ENCODE assay signal across 23 cellular contexts in genomic region chr10:87692956-87693484, GRCh38.
"Had no signal": no experiment of that assay in that cellular context is flagged by ENCODE, and none has a peak within 500 bp of the region (broad histone marks: within the 10 kb centered on the region; RNA-seq: fewer than 3 reads in every experiment).

No MANE protein-coding gene starts in this region.

- H3K27me3 ChIP-seq: sigmoid colon, stomach, upper lobe of right lung, vagina had no signal

- H2AFZ ChIP-seq: parathyroid adenoma had no signal

- DNase-seq: cortex of kidney; dorsolateral prefrontal cortex; effector CD8-positive, alpha-beta T cell; foreskin melanocyte; head of caudate nucleus; hippocampal formation; left ventricle myocardium superior; mesenchymal stem cell; midbrain; psoas muscle; sigmoid colon; stimulated activated CD4-positive, alpha-beta T cell treated with anti-CD3 and anti-CD28 coated beads, Interleukin-2, amount 100 ng/mL, for 24 hours; stimulated activated CD4-positive, alpha-beta T cell treated with anti-CD3 and anti-CD28 coated beads, Interleukin-4, amount 100 ng/mL, for 4 hours; stimulated activated naive B cell treated with anti-CD40 and anti-IgM and Interleukin-4, amounts not matched to agents 10 μg/mL and 1 μg/mL and 100 μg/mL, for 72 hours; stomach; substantia nigra; upper lobe of right lung had no signal

- H3K9me3 ChIP-seq: psoas muscle, sigmoid colon, stomach, thoracic aorta, upper lobe of right lung, vagina had no signal

- H3K79me2 ChIP-seq: parathyroid adenoma had no signal

- H3K36me3 ChIP-seq: sigmoid colon, stomach, thoracic aorta, upper lobe of right lung, vagina had no signal

- H3K4me1 Mint-ChIP-seq: stimulated activated naive B cell treated with anti-CD40 and anti-IgM and Interleukin-4, amounts not matched to agents 10 μg/mL and 1 μg/mL and 100 μg/mL, for 72 hours had no signal

- H3K27ac Mint-ChIP-seq: natural killer cell treated with Interleukin-12 subunit alpha and Interleukin-12 subunit beta and Interleukin-15 and Interleukin-18, amount 100 ng/mL, for 72 hours; stimulated activated naive B cell treated with anti-CD40 and anti-IgM and Interleukin-4, amounts not matched to agents 10 μg/mL and 1 μg/mL and 100 μg/mL, for 72 hours had no signal

- H3K9ac ChIP-seq: parathyroid adenoma had no signal

- H3K36me3 Mint-ChIP-seq: natural killer cell treated with Interleukin-12 subunit alpha and Interleukin-12 subunit beta and Interleukin-15 and Interleukin-18, amount 100 ng/mL, for 72 hours; stimulated activated naive B cell treated with anti-CD40 and anti-IgM and Interleukin-4, amounts not matched to agents 10 μg/mL and 1 μg/mL and 100 μg/mL, for 72 hours had no signal

- ATAC-seq: left ventricle myocardium superior; natural killer cell treated with Interleukin-12 subunit alpha and Interleukin-12 subunit beta and Interleukin-15 and Interleukin-18, amount 100 ng/mL, for 72 hours; psoas muscle; stimulated activated naive B cell treated with anti-CD40 and anti-IgM and Interleukin-4, amounts not matched to agents 10 μg/mL and 1 μg/mL and 100 μg/mL, for 72 hours; upper lobe of right lung had no signal

- H3K4me3 Mint-ChIP-seq: natural killer cell treated with Interleukin-12 subunit alpha and Interleukin-12 subunit beta and Interleukin-15 and Interleukin-18, amount 100 ng/mL, for 72 hours; stimulated activated naive B cell treated with anti-CD40 and anti-IgM and Interleukin-4, amounts not matched to agents 10 μg/mL and 1 μg/mL and 100 μg/mL, for 72 hours had no signal

- H3K27ac ChIP-seq: dorsolateral prefrontal cortex, parathyroid adenoma, psoas muscle, sigmoid colon, skin epidermis, thoracic aorta, upper lobe of right lung, vagina had no signal

- H3K9me3 Mint-ChIP-seq: natural killer cell treated with Interleukin-12 subunit alpha and Interleukin-12 subunit beta and Interleukin-15 and Interleukin-18, amount 100 ng/mL, for 72 hours; stimulated activated naive B cell treated with anti-CD40 and anti-IgM and Interleukin-4, amounts not matched to agents 10 μg/mL and 1 μg/mL and 100 μg/mL, for 72 hours had no signal

- H3K4me3 ChIP-seq: dorsolateral prefrontal cortex, lung, psoas muscle, sigmoid colon, skin epidermis, stomach, thoracic aorta, upper lobe of right lung, vagina had no signal

- H3K4me1 ChIP-seq: parathyroid adenoma, psoas muscle, sigmoid colon, vagina had no signal
